ENCODE assay signal across 19 cellular contexts in genomic region chr11:87307101-87307500, GRCh38.
A peak's percentile ranks its signal among the peaks of the same experiment; 100 is the strongest.
DNase-seq lines count a peak whose midpoint lies in the region; ATAC-seq, FAIRE-seq and TF ChIP-seq lines count a peak whose summit lies in the region.
"Had no signal": no experiment of that assay in that cellular context is flagged by ENCODE, and none has a peak within 500 bp of the region (broad histone marks: within the 10 kb centered on the region; RNA-seq: fewer than 3 reads in every experiment).

No MANE protein-coding gene starts in this region.

- no peak for FAIRE-seq in HTR-8/SVneo (lab: Jason Lieb, UNC)
- FAIRE-seq: GM19239, H1 had no signal

- H3K4me3 ChIP-seq in fibroblast of the aortic adventitia (ENCODE audit: low read depth, low read length) (no peak overlapping the region), right lobe of liver (no peak overlapping the region), thyroid gland (replicated peaks in 1 of 3) (no peak overlapping the region), spleen (no peak overlapping the region)
- H3K4me3 ChIP-seq: BLaER1 treated with 17β-estradiol and CSF1 and Interleukin-3, amounts not matched to agents 10 nM and 100 nM had no signal

- TF ChIP-seq CTCF in fibroblast of the aortic adventitia (IDR thresholded peaks at IDR 0.05; ENCODE audit: insufficient read depth, low read length): no peak
- no peak for TF ChIP-seq CTCF in right lobe of liver (IDR thresholded peaks at IDR 0.05)
- no peak for TF ChIP-seq CTCF in thyroid gland (IDR thresholded peaks at IDR 0.05)
- no peak for TF ChIP-seq CTCF in spleen (IDR thresholded peaks at IDR 0.05 in 8 of 11, conservative IDR thresholded peaks at IDR 0.05 in 3 of 11)

- no peak overlapping the region for H3K27ac ChIP-seq in right lobe of liver
- H3K27ac ChIP-seq in thyroid gland: peak overlapping the region; percentile 19 to 63 (median 38)
- H3K27ac ChIP-seq in spleen: no peak overlapping the region
- H3K27ac ChIP-seq: BLaER1 treated with 17β-estradiol and CSF1 and Interleukin-3, amounts not matched to agents 10 nM and 100 nM; RWPE1 had no signal

- DNase-seq in Right ventricle myocardium inferior (ENCODE audit: missing footprints): no peak
- DNase-seq in cardiac septum (ENCODE audit: low spot score): no peak
- peak; percentile 56 for DNase-seq in fibroblast of the aortic adventitia (ENCODE audit: low read depth)
- no peak for DNase-seq in right lobe of liver
- no peak for DNase-seq in thyroid gland
- DNase-seq in NCI-H2107 treated with DMSO at 0.1 percent for 48 hours (lab: John Stamatoyannopoulos, UW; ENCODE audit: unreplicated experiment): no peak
- no peak for DNase-seq in HTR-8/SVneo (ENCODE audit: insufficient read length, low spot score)
- no peak for DNase-seq in spleen
- DNase-seq: GF-D8, HFFc6, Kasumi-1, NCI-H1436 treated with DMSO at 0.1 percent for 48 hours, NCI-H2081 treated with DMSO at 0.1 percent for 48 hours, NCI-H226, NCI-H526 treated with DMSO at 0.1 percent for 48 hours had no signal

- H3K27me3 ChIP-seq in right lobe of liver: no peaks in the 10 kb centered on the region
- no peaks in the 10 kb centered on the region for H3K27me3 ChIP-seq in thyroid gland
- H3K27me3 ChIP-seq in spleen (replicated peaks in 1 of 7): no peaks in the 10 kb centered on the region
- H3K27me3 ChIP-seq: BLaER1 treated with 17β-estradiol and CSF1 and Interleukin-3, amounts not matched to agents 10 nM and 100 nM had no signal

- peak; percentile 75 for ATAC-seq in Right ventricle myocardium inferior
- peak; percentile 42 to 78 (median 62) for ATAC-seq in right lobe of liver

- H3K9me3 ChIP-seq in right lobe of liver (no peaks in the 10 kb centered on the region), thyroid gland (no peaks in the 10 kb centered on the region), spleen (no peaks in the 10 kb centered on the region)
- H3K9me3 ChIP-seq: BLaER1 treated with 17β-estradiol and CSF1 and Interleukin-3, amounts not matched to agents 10 nM and 100 nM had no signal

- intact Hi-C loops in Right ventricle myocardium inferior (cut with DNase I) (no loop called here), cardiac septum (cut with DNase I) (no loop called here), right lobe of liver (cut with DNase I) (no loop called here), thyroid gland (cut with DNase I) (no loop called here), spleen (cut with DNase I; ENCODE audit: low total_unique reads) (no loop called here)

- H3K4me1 ChIP-seq in right lobe of liver: no peaks in the 10 kb centered on the region
- H3K4me1 ChIP-seq in thyroid gland: peaks cover 10 to 13% of the 10 kb centered on the region in 2 donors
- H3K4me1 ChIP-seq in spleen: peaks cover 0 to 3% (median 0%) of the 10 kb centered on the region in 6 donors

- WGBS in right lobe of liver (ENCODE audit: insufficient coverage, low coverage, low lambda C conversion rate, missing lambda C conversion rate): 30% methylated on average over 1 of the region's 1 CpG
- 28 to 71% methylated on average over 1 of the region's 1 CpG for WGBS in thyroid gland, 2 donors
- 56 to 79% (median 71%) methylated on average over 1 of the region's 1 CpG for WGBS in spleen, 5 donors

- H3K36me3 ChIP-seq in right lobe of liver: no peaks in the 10 kb centered on the region
- no peaks in the 10 kb centered on the region for H3K36me3 ChIP-seq in thyroid gland
- H3K36me3 ChIP-seq in spleen: peaks cover 0 to 25% (median 0%) of the 10 kb centered on the region in 6 donors

- TF ChIP-seq POLR2A in right lobe of liver (IDR thresholded peaks at IDR 0.05) (no peak), thyroid gland (IDR thresholded peaks at IDR 0.05) (no peak), spleen (IDR thresholded peaks at IDR 0.05) (no peak)

Comparison
In these comparisons a context has a peak if more than half of its experiments do, and no peak if none do; other contexts are left out.
1. H3K27ac ChIP-seq: peak in thyroid gland (3 of 3); none in right lobe of liver (0 of 3) and spleen (0 of 8).